In the genomic region with DNA sequence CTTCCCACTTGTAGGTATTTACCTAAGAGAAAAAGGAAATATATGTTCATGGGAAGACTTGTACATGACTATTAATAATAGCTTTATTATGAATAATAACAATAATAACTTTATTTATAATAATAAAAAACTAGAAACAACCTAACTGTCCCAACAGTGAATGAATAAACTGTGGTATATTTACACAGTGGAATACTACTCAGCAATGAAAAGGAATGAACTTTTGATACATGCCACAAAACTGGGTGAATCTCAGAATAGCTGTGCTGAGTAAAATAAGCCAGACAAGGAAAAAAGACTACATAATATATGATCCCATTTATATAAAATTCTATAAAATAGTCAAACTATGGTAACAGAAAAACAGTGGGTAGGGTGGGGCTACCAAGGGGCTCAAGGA, we compare ENCODE assay signal across 8 cellular contexts.
"Had no signal": no experiment of that assay in that cellular context is flagged by ENCODE, and none has a peak within 500 bp of the region (broad histone marks: within the 10 kb centered on the region; RNA-seq: fewer than 3 reads in every experiment).

No MANE protein-coding gene starts in this region.

- DNase-seq: GDM1, GF-D8 had no signal

- FAIRE-seq: G401.6, GM12878, GM12891, GM12892, GM18507, GM19239 had no signal

- H3K4me3 ChIP-seq: GM12878 had no signal

- ATAC-seq: GM12878 had no signal
